1 cellular context compared by ENCODE assay signal in genomic region chrX:154370882-154371770, GRCh38.
A peak's percentile ranks its signal among the peaks of the same experiment; 100 is the strongest.
TF ChIP-seq lines count a peak whose summit lies in the region.

No MANE protein-coding gene starts in this region.

TF ChIP-seq in K562, 482 proteins besides CTCF, POLR2A, EP300 and RAD21 (continued from another document and continues in another):
- TF ChIP-seq ARID4B (CRISPR knock-in tag; IDR thresholded peaks at IDR 0.05) (peak; percentile 90), CTBP1 (IDR thresholded peaks at IDR 0.05; ENCODE audit: borderline replicate concordance) (peak; percentile 91), NCOR1 (IDR thresholded peaks at IDR 0.05) (0 out of 2 replicates have a peak, but pooled peaks have one; percentile 23), KLF13 (tag; IDR thresholded peaks at IDR 0.05; ENCODE audit: borderline replicate concordance, low read depth) (peak; percentile 68; the same call in 1 of the 2 replicates), CHD7 (IDR thresholded peaks at IDR 0.05; ENCODE audit: low read depth, low read length) (no peak), ZNF583 (CRISPR knock-in tag; IDR thresholded peaks at IDR 0.05) (no peak), HINFP (tag; conservative IDR thresholded peaks at IDR 0.05; ENCODE audit: low read depth) (no peak), MLLT1 (IDR thresholded peaks at IDR 0.05) (peak; percentile 86 to 91), PCBP1 (IDR thresholded peaks at IDR 0.05; ENCODE audit: low read depth, low read length, poor library complexity, severe bottlenecking) (peak; percentile 25), HCFC1 (IDR thresholded peaks at IDR 0.05; ENCODE audit: low read depth, low read length) (peak; percentile 40; the same call in 1 of the 2 replicates), POLR3G (IDR thresholded peaks at IDR 0.05; ENCODE audit: extremely low read depth, insufficient read length, insufficient replicate concordance) (no peak), AFF1 (IDR thresholded peaks at IDR 0.05; ENCODE audit: low read depth in 1 of 2, partially characterized antibody in 2 of 2) (peak in 1 of 2 experiments; percentile 39), TAF1 (IDR thresholded peaks at IDR 0.05; ENCODE audit: control insufficient read depth, extremely low read depth, insufficient read depth, low read length, severe bottlenecking) (peak; percentile 93), RFX1 (IDR thresholded peaks at IDR 0.05) (no peak), ZNF436 (CRISPR knock-in tag; IDR thresholded peaks at IDR 0.05) (0 out of 2 replicates have a peak, but pooled peaks have one; percentile 24), L3MBTL2 (IDR thresholded peaks at IDR 0.05) (peak; percentile 48), JUN (IDR thresholded peaks at IDR 0.05; ENCODE audit: borderline replicate concordance, low read depth, low read length) (no peak), JUN (CRISPR knock-in tag; IDR thresholded peaks at IDR 0.05; ENCODE audit: borderline replicate concordance) (no peak), NCOA2 (IDR thresholded peaks at IDR 0.05; ENCODE audit: partially characterized antibody in 2 of 2) (no peak), SOX6 (IDR thresholded peaks at IDR 0.05) (peak; percentile 46), NR4A1 (CRISPR knock-in tag; IDR thresholded peaks at IDR 0.05) (no peak), NR4A1 (tag; IDR thresholded peaks at IDR 0.05) (no peak), ZBTB7A (IDR thresholded peaks at IDR 0.05; ENCODE audit: borderline replicate concordance, control insufficient read depth, low read depth, low read length) (0 out of 2 replicates have a peak, but pooled peaks have one; percentile 27), ARID1B (IDR thresholded peaks at IDR 0.05) (0 out of 2 replicates have a peak, but pooled peaks have one; percentile 14), HBP1 (CRISPR knock-in tag; IDR thresholded peaks at IDR 0.05) (0 out of 2 replicates have a peak, but pooled peaks have one; percentile 49), TAF15 (IDR thresholded peaks at IDR 0.05; ENCODE audit: low read depth, low read length) (no peak), ZNF695 (CRISPR knock-in tag; IDR thresholded peaks at IDR 0.05) (no peak), ERF (CRISPR knock-in tag; IDR thresholded peaks at IDR 0.05) (no peak)
